In genomic region chrX:65093658-65094057, GRCh38 we compare ENCODE assay signal across 1 cellular context.
A peak's percentile ranks its signal among the peaks of the same experiment; 100 is the strongest.
TF ChIP-seq lines count a peak whose summit lies in the region.

No MANE protein-coding gene starts in this region.

TF ChIP-seq in HepG2, 621 proteins besides CTCF, POLR2A, EP300 and RAD21 (continued from another document):
- TF ChIP-seq ZFP91 (CRISPR knock-in tag; IDR thresholded peaks at IDR 0.05; ENCODE audit: borderline replicate concordance), result no peak
- no peak for TF ChIP-seq NR1H2 (CRISPR knock-in tag; IDR thresholded peaks at IDR 0.05; ENCODE audit: borderline replicate concordance, low read depth)
- TF ChIP-seq JARID2 (CRISPR knock-in tag; IDR thresholded peaks at IDR 0.05; ENCODE audit: insufficient replicate concordance), result no peak
- no peak for TF ChIP-seq ZNF597 (CRISPR knock-in tag; IDR thresholded peaks at IDR 0.05)
- no peak for TF ChIP-seq SRY (CRISPR knock-in tag; IDR thresholded peaks at IDR 0.05)
- no peak for TF ChIP-seq ZNF33A (CRISPR knock-in tag; IDR thresholded peaks at IDR 0.05; ENCODE audit: borderline replicate concordance)
- peak; percentile 70; the same call in 1 of the 2 replicates for TF ChIP-seq ZNF652 (CRISPR knock-in tag; IDR thresholded peaks at IDR 0.05; ENCODE audit: borderline replicate concordance, low read depth)
- TF ChIP-seq SNAPC2 (CRISPR knock-in tag; IDR thresholded peaks at IDR 0.05), result no peak
- TF ChIP-seq ZNF619 (CRISPR knock-in tag; IDR thresholded peaks at IDR 0.05), result no peak
- no peak for TF ChIP-seq THAP8 (CRISPR knock-in tag; IDR thresholded peaks at IDR 0.05; ENCODE audit: borderline replicate concordance)
- TF ChIP-seq KDM5B (CRISPR knock-in tag; IDR thresholded peaks at IDR 0.05; ENCODE audit: borderline replicate concordance), result no peak
- no peak for TF ChIP-seq ERF (CRISPR knock-in tag; IDR thresholded peaks at IDR 0.05)
- TF ChIP-seq FOXK1 (CRISPR knock-in tag; IDR thresholded peaks at IDR 0.05; ENCODE audit: borderline replicate concordance, low read depth), result no peak
- TF ChIP-seq ZNF274 (CRISPR knock-in tag; IDR thresholded peaks at IDR 0.05), result no peak
- TF ChIP-seq CREM (IDR thresholded peaks at IDR 0.05), result peak; percentile 31; the same call in 1 of the 2 replicates
- TF ChIP-seq CREM (CRISPR knock-in tag; IDR thresholded peaks at IDR 0.05), result no peak
- no peak for TF ChIP-seq MLLT10 (CRISPR knock-in tag; IDR thresholded peaks at IDR 0.05)
- TF ChIP-seq RFX5 (IDR thresholded peaks at IDR 0.05; ENCODE audit: low read depth, low read length), result no peak
- no peak for TF ChIP-seq ZFP36L1 (CRISPR knock-in tag; IDR thresholded peaks at IDR 0.05)
- TF ChIP-seq ZNF792 (CRISPR knock-in tag; IDR thresholded peaks at IDR 0.05), result no peak
- TF ChIP-seq ZNF24 (IDR thresholded peaks at IDR 0.05), result no peak
- TF ChIP-seq CEBPG (CRISPR knock-in tag; IDR thresholded peaks at IDR 0.05), result peak; percentile 60
- TF ChIP-seq ZBTB3 (CRISPR knock-in tag; IDR thresholded peaks at IDR 0.05; ENCODE audit: borderline replicate concordance, low read depth), result no peak
- no peak for TF ChIP-seq ZNF296 (CRISPR knock-in tag; conservative IDR thresholded peaks at IDR 0.05)
- no peak for TF ChIP-seq ZNF614 (CRISPR knock-in tag; IDR thresholded peaks at IDR 0.05; ENCODE audit: borderline replicate concordance)
- no peak for TF ChIP-seq ZNF18 (CRISPR knock-in tag; IDR thresholded peaks at IDR 0.05; ENCODE audit: insufficient replicate concordance)
- TF ChIP-seq NCOR1 (IDR thresholded peaks at IDR 0.05; ENCODE audit: borderline replicate concordance, low read length), result peak; percentile 81
- no peak for TF ChIP-seq MED13 (CRISPR knock-in tag; IDR thresholded peaks at IDR 0.05)
- TF ChIP-seq PAXIP1 (CRISPR knock-in tag; conservative IDR thresholded peaks at IDR 0.05), result peak; percentile 54
- TF ChIP-seq ZSCAN25 (CRISPR knock-in tag; IDR thresholded peaks at IDR 0.05), result no peak
- 0 out of 2 replicates have a peak, but pooled peaks have one; percentile 26 for TF ChIP-seq GATAD2A (CRISPR knock-in tag; IDR thresholded peaks at IDR 0.05)
- TF ChIP-seq FUBP1 (CRISPR knock-in tag; IDR thresholded peaks at IDR 0.05; ENCODE audit: borderline replicate concordance), result no peak
- no peak for TF ChIP-seq ZSCAN29 (CRISPR knock-in tag; conservative IDR thresholded peaks at IDR 0.05)
- TF ChIP-seq CHD4 (IDR thresholded peaks at IDR 0.05; ENCODE audit: borderline replicate concordance, low read length), result no peak
- no peak for TF ChIP-seq ZBTB46 (CRISPR knock-in tag; IDR thresholded peaks at IDR 0.05; ENCODE audit: borderline replicate concordance)
- TF ChIP-seq SOX13 (IDR thresholded peaks at IDR 0.05), result no peak
- peak in 1 of 2 experiments; percentile 85; a peak in 2 of 4 replicates for TF ChIP-seq SOX13 (CRISPR knock-in tag; conservative IDR thresholded peaks at IDR 0.05 in 1 of 2, IDR thresholded peaks at IDR 0.05 in 1 of 2)
- no peak for TF ChIP-seq ZNF670 (CRISPR knock-in tag; IDR thresholded peaks at IDR 0.05; ENCODE audit: borderline replicate concordance)
- no peak for TF ChIP-seq ZNF580 (CRISPR knock-in tag; IDR thresholded peaks at IDR 0.05; ENCODE audit: borderline replicate concordance, low read depth)
- TF ChIP-seq NFIC (IDR thresholded peaks at IDR 0.05; ENCODE audit: low read length), result no peak
- no peak for TF ChIP-seq ZNF607 (CRISPR knock-in tag; IDR thresholded peaks at IDR 0.05; ENCODE audit: borderline replicate concordance)
- no peak for TF ChIP-seq CENPT (CRISPR knock-in tag; IDR thresholded peaks at IDR 0.05; ENCODE audit: low read depth)
- no peak for TF ChIP-seq MIER3 (CRISPR knock-in tag; IDR thresholded peaks at IDR 0.05; ENCODE audit: borderline replicate concordance)
- TF ChIP-seq FOXP1 (IDR thresholded peaks at IDR 0.05), result no peak
- peak; percentile 51; the same call in 1 of the 2 replicates for TF ChIP-seq FOXP1 (CRISPR knock-in tag; IDR thresholded peaks at IDR 0.05)
- TF ChIP-seq TFAP4 (IDR thresholded peaks at IDR 0.05; ENCODE audit: borderline replicate concordance, low read depth), result peak; percentile 52; the same call in 1 of the 2 replicates
- TF ChIP-seq ZMYM4 (CRISPR knock-in tag; IDR thresholded peaks at IDR 0.05), result peak; percentile 81
- TF ChIP-seq BHLHE40 (IDR thresholded peaks at IDR 0.05; ENCODE audit: low read length), result no peak
- peak; percentile 69 for TF ChIP-seq HNF4G (IDR thresholded peaks at IDR 0.05; ENCODE audit: borderline replicate concordance, low read depth, low read length)
- TF ChIP-seq HNF4G (CRISPR knock-in tag; IDR thresholded peaks at IDR 0.05; ENCODE audit: borderline replicate concordance, low read depth), result no peak
- no peak for TF ChIP-seq MXD3 (CRISPR knock-in tag; IDR thresholded peaks at IDR 0.05)
- no peak for TF ChIP-seq NFE2L1 (CRISPR knock-in tag; IDR thresholded peaks at IDR 0.05; ENCODE audit: borderline replicate concordance)
- no peak for TF ChIP-seq MYPOP (CRISPR knock-in tag; IDR thresholded peaks at IDR 0.05)
- TF ChIP-seq FOXA1 (IDR thresholded peaks at IDR 0.05), result no peak
- TF ChIP-seq FOXA1 (CRISPR knock-in tag; IDR thresholded peaks at IDR 0.05), result peak; percentile 60
- 0 out of 2 replicates have a peak, but pooled peaks have one; percentile 47 for TF ChIP-seq CEBPB (IDR thresholded peaks at IDR 0.05; ENCODE audit: borderline replicate concordance, low read depth, low read length)
TF ChIP-seq in HepG2: peak in this region for 25.
